1 cellular context compared by ENCODE assay signal in the genomic region with DNA sequence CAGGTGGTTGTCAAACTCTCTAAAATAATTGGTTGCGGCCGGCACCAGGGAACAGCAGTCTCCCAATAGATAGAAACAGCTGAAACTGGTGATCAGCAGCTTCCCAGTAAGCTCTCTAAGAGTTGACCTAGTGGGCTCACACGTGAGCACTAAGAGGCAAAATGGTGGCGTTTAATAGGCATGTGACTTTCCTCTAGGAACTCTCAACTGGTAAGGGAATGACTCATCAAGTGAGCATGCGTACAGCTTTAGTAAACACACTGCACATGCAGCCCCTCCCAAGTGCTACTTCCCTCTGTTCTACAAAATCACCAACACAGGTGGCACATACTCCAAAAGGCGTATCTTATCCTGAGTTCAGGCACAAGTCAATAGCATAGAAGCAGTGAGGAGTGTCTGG.
TF ChIP-seq lines count a peak whose summit lies in the region.

No MANE protein-coding gene starts in this region.

TF ChIP-seq in HepG2, 621 proteins besides CTCF, POLR2A, EP300 and RAD21:
- TF ChIP-seq BHLHE40 (IDR thresholded peaks at IDR 0.05; ENCODE audit: low read length): peak; percentile 51
- no peak for TF ChIP-seq ZC3H4 (CRISPR knock-in tag; IDR thresholded peaks at IDR 0.05; ENCODE audit: borderline replicate concordance)
- TF ChIP-seq SMARCE1 (IDR thresholded peaks at IDR 0.05; ENCODE audit: borderline replicate concordance): no peak
- no peak for TF ChIP-seq HBP1 (CRISPR knock-in tag; IDR thresholded peaks at IDR 0.05; ENCODE audit: low read depth)
- no peak for TF ChIP-seq KDM5B (CRISPR knock-in tag; IDR thresholded peaks at IDR 0.05; ENCODE audit: borderline replicate concordance)
- no peak for TF ChIP-seq SETDB1 (CRISPR knock-in tag; IDR thresholded peaks at IDR 0.05; ENCODE audit: borderline replicate concordance)
- no peak for TF ChIP-seq KLF11 (CRISPR knock-in tag; IDR thresholded peaks at IDR 0.05)
- no peak for TF ChIP-seq MTA3 (CRISPR knock-in tag; IDR thresholded peaks at IDR 0.05)
- TF ChIP-seq ZNF234 (CRISPR knock-in tag; conservative IDR thresholded peaks at IDR 0.05): no peak
- peak; percentile 44 for TF ChIP-seq FOSL2 (CRISPR knock-in tag; IDR thresholded peaks at IDR 0.05)
- no peak for TF ChIP-seq THAP9 (CRISPR knock-in tag; IDR thresholded peaks at IDR 0.05; ENCODE audit: borderline replicate concordance)
- TF ChIP-seq MAFK (conservative IDR thresholded peaks at IDR 0.05 in 1 of 2, IDR thresholded peaks at IDR 0.05 in 1 of 2; ENCODE audit: low read length in 2 of 2): no peak
- TF ChIP-seq, protein P1, sequence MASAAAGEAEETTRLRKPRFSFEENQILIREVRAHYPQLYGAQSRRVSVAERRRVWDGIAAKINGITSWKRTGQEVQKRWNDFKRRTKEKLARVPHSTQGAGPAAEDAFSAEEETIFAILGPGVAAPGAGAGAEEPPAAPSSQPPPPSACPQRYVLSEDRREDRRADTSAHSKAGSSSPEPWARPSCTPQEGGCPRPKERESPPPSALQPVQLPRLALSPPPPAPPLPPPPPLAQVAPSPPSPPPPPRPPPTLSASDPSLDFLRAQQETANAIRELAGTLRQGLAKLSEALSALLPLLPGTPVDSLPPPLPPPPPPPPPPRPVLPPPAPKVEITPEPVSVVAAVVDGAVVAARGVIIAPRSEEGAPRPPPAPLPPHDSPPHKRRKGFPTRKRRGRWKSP (CRISPR knock-in tag; IDR thresholded peaks at IDR 0.05): no peak
